In the genomic region with DNA sequence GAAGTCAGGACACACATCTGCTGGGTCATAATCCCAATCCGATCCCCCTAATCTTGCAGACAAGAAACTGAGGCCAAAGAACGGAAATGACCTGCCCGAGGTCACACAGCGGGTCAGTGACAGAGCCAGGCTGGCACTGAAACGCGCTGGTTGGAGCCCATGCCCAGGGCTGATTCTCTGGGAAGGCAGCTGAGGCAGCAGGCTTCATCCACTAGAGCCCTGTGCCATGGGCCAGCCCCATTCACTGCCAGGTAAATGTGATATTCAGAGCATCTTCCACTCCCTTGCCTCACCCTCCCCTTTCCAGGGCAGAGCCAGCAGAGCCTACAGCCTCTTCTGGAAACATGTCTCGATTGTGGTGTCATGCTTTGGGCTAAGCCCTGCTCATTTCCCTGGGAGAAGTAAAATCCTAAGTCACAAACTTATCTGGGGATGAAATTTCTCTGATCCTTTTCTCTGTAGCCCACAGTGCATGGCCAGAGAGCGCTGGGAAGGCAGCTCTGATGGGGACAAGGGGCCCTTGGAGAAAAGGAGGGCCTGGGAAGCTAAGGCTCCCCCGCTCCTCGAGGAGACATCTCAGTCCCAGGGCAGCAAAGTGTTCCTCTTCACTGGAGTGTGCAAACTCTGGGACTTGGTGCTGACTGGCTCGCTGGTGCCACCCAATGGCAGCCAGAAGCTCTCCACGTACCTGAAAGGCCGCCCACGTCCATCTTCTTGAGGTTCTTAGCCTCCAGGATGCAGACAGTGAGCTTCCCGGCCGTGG, we compare ENCODE assay signal across 8 cellular contexts.
A peak's percentile ranks its signal among the peaks of the same experiment; 100 is the strongest.
DNase-seq lines count a peak whose midpoint lies in the region; ATAC-seq and TF ChIP-seq lines count a peak whose summit lies in the region.

No MANE protein-coding gene starts in this region.

- H3K9ac ChIP-seq in rectal smooth muscle tissue (ENCODE audit: low read length), result no peak overlapping the region

- DNase-seq in COLO829 (ENCODE audit: low spot score) (peak; percentile 87), GM20000 (ENCODE audit: low spot score) (peak; percentile 73), NCI-H2196 treated with DMSO at 0.1 percent for 48 hours (lab: John Stamatoyannopoulos, UW; ENCODE audit: unreplicated experiment) (peak; percentile 18), Right ventricle myocardium superior (peak; percentile 68), GF-D8 (lab: John Stamatoyannopoulos, UW) (no peak)
- DNase-seq in activated T-cell treated with anti-CD3 and anti-CD28 coated beads, Interleukin-2, amount 50 U/mL, for 72 hours, result peak; percentile 22 to 30

- H3K4me3 ChIP-seq in rectal smooth muscle tissue (ENCODE audit: low read length), result no peak overlapping the region

- H3K9me3 Mint-ChIP-seq in activated T-cell treated with anti-CD3 and anti-CD28 coated beads, Interleukin-2, amount 50 U/mL, for 72 hours, result no peaks in the 10 kb centered on the region

- peaks cover 6% of the 10 kb centered on the region for H3K4me1 ChIP-seq in rectal smooth muscle tissue (ENCODE audit: control insufficient read depth, insufficient read depth, low read length)

- H3K27ac ChIP-seq in rectal smooth muscle tissue (ENCODE audit: low read depth, low read length), result peak overlapping the region; percentile 65

- intact Hi-C loops in Right ventricle myocardium superior (cut with DNase I), result no loop called here

- peak; percentile 39 to 64 for ATAC-seq in activated T-cell treated with anti-CD3 and anti-CD28 coated beads, Interleukin-2, amount 50 U/mL, for 72 hours (replicated peaks in 1 of 2)
- ATAC-seq in Right ventricle myocardium superior (ENCODE audit: poor library complexity), result peak; percentile 76
- no peak for ATAC-seq in GM19397 (IDR thresholded peaks at IDR 0.05; ENCODE audit: unreplicated experiment)

- no peak overlapping the region for H3K4me3 Mint-ChIP-seq in activated T-cell treated with anti-CD3 and anti-CD28 coated beads, Interleukin-2, amount 50 U/mL, for 72 hours

- H3K4me1 Mint-ChIP-seq in activated T-cell treated with anti-CD3 and anti-CD28 coated beads, Interleukin-2, amount 50 U/mL, for 72 hours (ENCODE audit: low read depth), result no peaks in the 10 kb centered on the region

- TF ChIP-seq CTCF in GM20000 (IDR thresholded peaks at IDR 0.05; ENCODE audit: extremely low read depth, missing control alignments), result peak; percentile 92

- H3K27me3 ChIP-seq in rectal smooth muscle tissue (ENCODE audit: control insufficient read depth, insufficient read depth, low read length), result no peaks in the 10 kb centered on the region

- H3K36me3 Mint-ChIP-seq in activated T-cell treated with anti-CD3 and anti-CD28 coated beads, Interleukin-2, amount 50 U/mL, for 72 hours (ENCODE audit: insufficient read depth in 2 of 2), result no peaks in the 10 kb centered on the region

- H3K27ac Mint-ChIP-seq in activated T-cell treated with anti-CD3 and anti-CD28 coated beads, Interleukin-2, amount 50 U/mL, for 72 hours, result no peak overlapping the region

- H3K27me3 Mint-ChIP-seq in activated T-cell treated with anti-CD3 and anti-CD28 coated beads, Interleukin-2, amount 50 U/mL, for 72 hours (ENCODE audit: low read depth), result no peaks in the 10 kb centered on the region

- H3K36me3 ChIP-seq in rectal smooth muscle tissue (ENCODE audit: control insufficient read depth, insufficient read depth, low read length), result peaks cover 8% of the 10 kb centered on the region
